8 cellular contexts compared by ENCODE assay signal in the genomic region with DNA sequence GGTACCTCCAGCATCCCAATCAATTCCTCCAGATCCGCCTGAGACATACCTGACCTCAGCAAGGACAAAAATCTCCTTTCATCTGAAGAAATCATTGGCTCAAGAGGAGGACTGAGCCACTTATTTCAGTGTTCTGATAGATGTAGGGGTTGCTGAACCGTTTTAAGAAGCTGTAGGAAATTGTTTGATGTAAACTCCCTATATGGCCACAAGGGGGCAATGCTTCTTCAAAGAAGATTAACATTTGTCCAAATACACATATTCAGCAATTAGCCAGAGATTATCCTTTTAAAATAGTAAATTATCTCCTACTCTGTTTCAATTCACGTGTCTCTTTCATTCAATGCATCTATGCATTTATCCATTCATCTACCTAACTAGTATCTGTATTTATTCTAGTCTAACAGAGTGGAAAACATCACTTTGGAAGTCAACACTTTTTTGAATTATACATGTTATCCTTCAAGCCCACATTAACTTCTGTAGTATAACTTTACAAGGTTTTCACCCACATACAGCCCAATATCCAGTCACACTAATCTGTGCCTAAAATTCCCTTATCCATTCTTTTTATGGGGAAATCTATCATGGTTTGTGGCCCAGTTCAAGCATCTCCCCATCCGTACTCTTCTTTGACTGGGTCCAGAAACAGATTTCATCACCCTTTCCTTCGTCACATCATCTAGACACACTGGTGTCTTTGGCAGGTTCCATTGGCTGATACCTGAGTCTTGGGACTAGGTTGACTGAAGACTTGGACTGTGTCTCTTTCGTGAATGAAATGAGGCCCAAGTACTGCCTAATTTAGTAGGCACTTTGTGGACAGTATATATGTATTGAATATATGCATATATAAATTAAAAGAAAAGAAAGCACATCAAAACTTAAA.
DNase-seq lines count a peak whose midpoint lies in the region; ATAC-seq and TF ChIP-seq lines count a peak whose summit lies in the region.

No MANE protein-coding gene starts in this region.

- in situ Hi-C loops in GM23248 (cut with MboI): no loop called here

- no peaks in the 10 kb centered on the region for H3K4me1 ChIP-seq in GM23248 (ENCODE audit: insufficient read depth)
- H3K4me1 ChIP-seq in tibial artery: no peaks in the 10 kb centered on the region

- no peak for ATAC-seq in HG02678 (IDR thresholded peaks at IDR 0.05; ENCODE audit: unreplicated experiment)
- ATAC-seq in GM19324 (IDR thresholded peaks at IDR 0.05; ENCODE audit: low FRiP score, unreplicated experiment): no peak

- intact Hi-C loops in Calu3 (cut with micrococcal nuclease; ENCODE audit: unreplicated experiment) (loop anchor here (1.0 kb wide), 1 partner anchor 16 kb away; no protein-coding TSS in a partner anchor), tibial artery (cut with DNase I; ENCODE audit: low total_unique reads) (no loop called here)

- peaks cover 7% of the 10 kb centered on the region for H3K4me1 Mint-ChIP-seq in Calu3 (ENCODE audit: low read depth, unreplicated experiment)

- H3K36me3 Mint-ChIP-seq in Calu3 (ENCODE audit: insufficient read depth, unreplicated experiment): no peaks in the 10 kb centered on the region

- no peaks in the 10 kb centered on the region for H3K9me2 ChIP-seq in GM23248 (ENCODE audit: insufficient read depth)

- no peak overlapping the region for H3K4me2 ChIP-seq in GM23248 (ENCODE audit: unreplicated experiment)

- H3K4me3 ChIP-seq in GM23248 (no peak overlapping the region), kidney epithelial cell (ENCODE audit: low read depth, low read length) (no peak overlapping the region), tibial artery (no peak overlapping the region)

- H3F3A ChIP-seq in GM23248 (ENCODE audit: insufficient read depth): no peaks in the 10 kb centered on the region

- H3K27ac ChIP-seq in GM23248 (no peak overlapping the region), tibial artery (no peak overlapping the region)

- CTCF ChIA-PET in Calu3 (lab: Charles Lee): interaction anchor here (0.9 to 2.8 kb wide), 5 partner anchors 13 to 87 kb away, joined by 3 to 33 read pairs (median 3); no protein-coding TSS in a partner anchor

- no peak overlapping the region for H3K9ac ChIP-seq in GM23248

- no peaks in the 10 kb centered on the region for H3K9me3 ChIP-seq in GM23248 (ENCODE audit: low read depth)
- H3K9me3 ChIP-seq in tibial artery: no peaks in the 10 kb centered on the region

- no peaks in the 10 kb centered on the region for H3K27me3 ChIP-seq in GM23248 (replicated peaks; ENCODE audit: insufficient read depth)
- H3K27me3 ChIP-seq in kidney epithelial cell (ENCODE audit: control insufficient read depth, insufficient read depth, low read length): no peaks in the 10 kb centered on the region
- no peaks in the 10 kb centered on the region for H3K27me3 ChIP-seq in tibial artery

- no peaks in the 10 kb centered on the region for H3K9me3 Mint-ChIP-seq in Calu3 (ENCODE audit: low read depth, unreplicated experiment)

- H3K79me2 ChIP-seq in GM23248 (ENCODE audit: insufficient read depth): no peaks in the 10 kb centered on the region

- no TSS peak for BruUV-seq in Calu3 (replicated peaks; lab: Mats Ljungman, UMichigan)

- WGBS in GM23248 (ENCODE audit: low coverage in 1 of 2, low lambda C conversion rate in 2 of 2, missing lambda C conversion rate in 2 of 2), 2 experiments: 34 to 36% methylated on average over 6 of the region's 6 CpGs

- TF ChIP-seq CTCF in Calu3 (IDR thresholded peaks at IDR 0.05; ENCODE audit: unreplicated experiment) (peak; percentile 28), kidney epithelial cell (IDR thresholded peaks at IDR 0.05; ENCODE audit: insufficient read depth, low read length, poor library complexity, severe bottlenecking) (peak; percentile 66), tibial artery (IDR thresholded peaks at IDR 0.05) (peak; percentile 53 to 56)

- DNase-seq in Calu3 (peak; percentile 20), GM23248 (peak; percentile 58), NCI-H2227 treated with DMSO at 0.1 percent for 48 hours (lab: John Stamatoyannopoulos, UW) (peak; percentile 38), astrocyte of the hippocampus (ENCODE audit: low read depth, low spot score) (peak; percentile 56), kidney epithelial cell (ENCODE audit: low read depth) (no peak), tibial artery (no peak)

- H3K27ac Mint-ChIP-seq in Calu3 (ENCODE audit: unreplicated experiment): no peak overlapping the region

- no peaks in the 10 kb centered on the region for H3K36me3 ChIP-seq in GM23248 (ENCODE audit: low read depth)
- H3K36me3 ChIP-seq in kidney epithelial cell (ENCODE audit: control insufficient read depth, insufficient read depth, low read length): no peaks in the 10 kb centered on the region
- no peaks in the 10 kb centered on the region for H3K36me3 ChIP-seq in tibial artery

- no peak overlapping the region for H2AFZ ChIP-seq in GM23248

- no peaks in the 10 kb centered on the region for H4K20me1 ChIP-seq in GM23248 (ENCODE audit: insufficient read depth)

- no peak overlapping the region for H3K4me3 Mint-ChIP-seq in Calu3 (ENCODE audit: low read depth, unreplicated experiment)

- peaks cover 14% of the 10 kb centered on the region for H3K27me3 Mint-ChIP-seq in Calu3 (ENCODE audit: unreplicated experiment)

Comparison
In these comparisons a context has a peak if more than half of its experiments do, and no peak if none do; other contexts are left out.
1. DNase-seq: peak in Calu3 (single experiment), GM23248 (single experiment), NCI-H2227 treated with DMSO at 0.1 percent for 48 hours (single experiment) and astrocyte of the hippocampus (single experiment); none in kidney epithelial cell (single experiment) and tibial artery (0 of 2).
2. Peak in every context shown above with its lines, with median percentiles within 50 percentile points of each other: CTCF ChIP-seq.